Comparison of ENCODE assay signal across 16 cellular contexts in the genomic region with DNA sequence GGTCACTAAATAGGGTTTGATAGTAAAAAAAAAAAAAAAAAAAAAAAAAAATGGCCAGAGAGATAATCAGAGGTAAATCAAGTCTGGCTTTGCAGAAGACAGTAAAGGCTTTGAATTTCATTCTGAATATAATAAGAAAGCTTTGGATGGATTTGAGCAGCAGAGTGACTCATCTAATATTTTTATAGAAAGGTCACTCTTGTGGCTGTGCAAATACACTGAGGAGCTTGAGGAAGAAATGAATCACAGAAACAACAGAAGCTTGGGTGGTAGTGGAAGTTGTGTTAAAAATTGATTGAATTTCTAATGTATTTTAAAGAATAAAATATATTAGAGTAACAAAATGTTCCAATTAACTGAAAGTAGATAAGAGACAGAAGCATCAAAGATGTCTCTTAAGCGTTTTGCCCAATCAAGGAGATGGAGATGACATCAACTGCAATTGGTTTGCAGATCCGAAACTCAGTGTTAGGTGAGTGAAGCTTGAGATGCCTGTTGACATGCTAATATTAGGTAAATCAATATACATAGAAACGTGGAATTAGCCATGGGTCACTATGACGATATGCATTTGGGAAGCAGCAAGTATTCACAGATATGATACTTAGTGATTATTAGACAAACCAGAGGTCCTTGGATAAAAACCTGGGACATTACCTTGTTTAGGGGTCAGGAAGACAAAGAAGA.
DNase-seq lines count a peak whose midpoint lies in the region; ATAC-seq lines count a peak whose summit lies in the region.
"Had no signal": no experiment of that assay in that cellular context is flagged by ENCODE, and none has a peak within 500 bp of the region (broad histone marks: within the 10 kb centered on the region; RNA-seq: fewer than 3 reads in every experiment).

No MANE protein-coding gene starts in this region.

- in situ Hi-C loops in GM23248 (cut with MboI) = loop anchor here (25.0 kb wide), 2 partner anchors 769 to 1169 kb away; no protein-coding TSS in a partner anchor

- H3F3A ChIP-seq in GM23248 (ENCODE audit: insufficient read depth) = no peaks in the 10 kb centered on the region

- no peak overlapping the region for H3K4ac ChIP-seq in mesendoderm (ENCODE audit: low read depth, low read length)

- 66% methylated on average over 4 of the region's 4 CpGs for WGBS in GM23248 (ENCODE audit: low coverage in 1 of 2, low lambda C conversion rate in 2 of 2, missing lambda C conversion rate in 2 of 2), 2 experiments
- WGBS in mesendoderm (ENCODE audit: extremely low coverage, insufficient coverage, low lambda C conversion rate) = no CpG with 5 or more reads among the region's 4 CpGs

- no peaks in the 10 kb centered on the region for H3K27me3 ChIP-seq in GM23248 (replicated peaks; ENCODE audit: insufficient read depth)
- H3K27me3 ChIP-seq in mesendoderm (ENCODE audit: insufficient read depth, low read length, poor library complexity) = no peaks in the 10 kb centered on the region
- no peaks in the 10 kb centered on the region for H3K27me3 ChIP-seq in SJCRH30
- H3K27me3 ChIP-seq: body of pancreas, thyroid gland had no signal

- no peak overlapping the region for H2BK5ac ChIP-seq in mesendoderm (ENCODE audit: low read length)

- H2BK15ac ChIP-seq in mesendoderm (replicated peaks; ENCODE audit: low read depth) = no peak overlapping the region

- H3K4me3 ChIP-seq in GM23248 = no peak overlapping the region
- no peak overlapping the region for H3K4me3 ChIP-seq in mesendoderm (ENCODE audit: low read length)
- H3K4me3 ChIP-seq in SJCRH30 = no peak overlapping the region
- H3K4me3 ChIP-seq: body of pancreas, lower lobe of right lung, thyroid gland had no signal

- H3K9ac ChIP-seq in GM23248 (no peak overlapping the region), mesendoderm (ENCODE audit: low read length) (no peak overlapping the region)

- H3K23ac ChIP-seq in mesendoderm (ENCODE audit: low read length) = no peak overlapping the region

- DNase-seq in A172 (ENCODE audit: low spot score) = peak; percentile 56
- DNase-seq in GM23248 = peak; percentile 82
- peak; percentile 49 for DNase-seq in amniotic stem cell (lab: John Stamatoyannopoulos, UW)
- peak; percentile 4 for DNase-seq in foreskin melanocyte
- no peak for DNase-seq in mesendoderm
- DNase-seq in SJCRH30 = no peak
- DNase-seq in DMS114 treated with DMSO at 0.1 percent for 48 hours (lab: John Stamatoyannopoulos, UW; ENCODE audit: unreplicated experiment) = no peak
- DNase-seq: activated CD4-positive, alpha-beta memory T cell treated with anti-CD3 and anti-CD28 coated beads for 36 hours; body of pancreas; lower lobe of right lung; NCI-H187 treated with DMSO at 0.1 percent for 48 hours; NCI-H69; stimulated activated CD4-positive, alpha-beta T cell treated with anti-CD3 and anti-CD28 coated beads, Interleukin-12 subunit alpha, Interleukin-12 subunit beta, amount 100 ng/mL, for 4 hours; thyroid gland had no signal

- no peak overlapping the region for H3K56ac ChIP-seq in mesendoderm (ENCODE audit: low read length)

- peak overlapping the region; percentile 25 for H3K4me2 ChIP-seq in GM23248 (ENCODE audit: unreplicated experiment)
- no peak overlapping the region for H3K4me2 ChIP-seq in mesendoderm (ENCODE audit: low read length)

- H3K27ac ChIP-seq in GM23248 (no peak overlapping the region), mesendoderm (ENCODE audit: low read depth, low read length) (no peak overlapping the region), SJCRH30 (no peak overlapping the region)
- H3K27ac ChIP-seq: body of pancreas, lower lobe of right lung, thyroid gland had no signal

- no peaks in the 10 kb centered on the region for H4K20me1 ChIP-seq in GM23248 (ENCODE audit: insufficient read depth)

- H4K8ac ChIP-seq in mesendoderm (ENCODE audit: low read depth, low read length) = no peak overlapping the region

- no peaks in the 10 kb centered on the region for H3K9me2 ChIP-seq in GM23248 (ENCODE audit: insufficient read depth)

- H3K9me3 ChIP-seq in GM23248 (ENCODE audit: low read depth) = no peaks in the 10 kb centered on the region
- no peaks in the 10 kb centered on the region for H3K9me3 ChIP-seq in SJCRH30 (replicated peaks)
- H3K9me3 ChIP-seq: body of pancreas, lower lobe of right lung, thyroid gland had no signal

- peaks cover 13% of the 10 kb centered on the region for H3K4me1 ChIP-seq in GM23248 (ENCODE audit: insufficient read depth)
- no peaks in the 10 kb centered on the region for H3K4me1 ChIP-seq in mesendoderm (ENCODE audit: control insufficient read depth, low read depth, low read length)
- no peaks in the 10 kb centered on the region for H3K4me1 ChIP-seq in SJCRH30
- H3K4me1 ChIP-seq: body of pancreas, lower lobe of right lung, thyroid gland had no signal

- H3K36me3 ChIP-seq in GM23248 (ENCODE audit: low read depth) = no peaks in the 10 kb centered on the region
- no peaks in the 10 kb centered on the region for H3K36me3 ChIP-seq in mesendoderm (ENCODE audit: control insufficient read depth, insufficient read depth, low read length)
- H3K36me3 ChIP-seq in SJCRH30 = no peaks in the 10 kb centered on the region
- H3K36me3 ChIP-seq: lower lobe of right lung, thyroid gland had no signal

- no peak overlapping the region for H2BK120ac ChIP-seq in mesendoderm (ENCODE audit: low read depth, low read length)

- H3K18ac ChIP-seq in mesendoderm (ENCODE audit: low read length) = no peak overlapping the region

- H2AK5ac ChIP-seq in mesendoderm (ENCODE audit: low read length) = no peak overlapping the region

- H2AFZ ChIP-seq in GM23248 = no peak overlapping the region

- H4K5ac ChIP-seq in mesendoderm (ENCODE audit: low read length) = no peak overlapping the region

- no peak for ATAC-seq in esophagus mucosa
- ATAC-seq: activated T-helper 17 cell treated with anti-CD3 and anti-CD28 coated beads, Interleukin-2, amount 50 U/mL, for 72 hours; body of pancreas; lower lobe of right lung had no signal

- no peaks in the 10 kb centered on the region for H3K79me2 ChIP-seq in GM23248 (ENCODE audit: insufficient read depth)
- no peaks in the 10 kb centered on the region for H3K79me2 ChIP-seq in mesendoderm (ENCODE audit: control insufficient read depth, insufficient read depth, low read length)

- no peaks in the 10 kb centered on the region for H3K79me1 ChIP-seq in mesendoderm (ENCODE audit: low read length)

Comparison
In these comparisons a context has a peak if more than half of its experiments do, and no peak if none do; other contexts are left out.
1. DNase-seq: peak in A172 (single experiment), GM23248 (single experiment), amniotic stem cell (single experiment) and foreskin melanocyte (single experiment); none in mesendoderm (single experiment), SJCRH30 (0 of 2) and DMS114 treated with DMSO at 0.1 percent for 48 hours (single experiment).